23 cellular contexts compared by ENCODE assay signal in genomic region chr2:213847316-213847715, GRCh38.
"Had no signal": no experiment of that assay in that cellular context is flagged by ENCODE, and none has a peak within 500 bp of the region (broad histone marks: within the 10 kb centered on the region; RNA-seq: fewer than 3 reads in every experiment).

No MANE protein-coding gene starts in this region.

- H3K4me1 ChIP-seq: left lung, lower lobe of right lung, tibial nerve, uterus had no signal

- H3K9me3 Mint-ChIP-seq: stimulated activated naive CD8-positive, alpha-beta T cell treated with anti-CD3 and anti-CD28 coated beads, Interleukin-15, Interleukin-2, amounts not matched to agents 100 ng/mL and 50 ng/mL, for 24 hours; type B pancreatic cell had no signal

- H3K4me3 ChIP-seq: left lung, lower lobe of right lung, ovary, skin epidermis, tibial nerve, uterus had no signal

- H3K27ac Mint-ChIP-seq: immature natural killer cell; natural killer cell; progenitor cell of endocrine pancreas; stimulated activated effector memory CD8-positive, alpha-beta T cell treated with anti-CD3 and anti-CD28 coated beads, Interleukin-12 subunit alpha, Interleukin-12 subunit beta, amount 100 ng/mL, for 72 hours; stimulated activated naive CD8-positive, alpha-beta T cell treated with anti-CD3 and anti-CD28 coated beads, Interleukin-15, Interleukin-2, amounts not matched to agents 100 ng/mL and 50 ng/mL, for 24 hours; type B pancreatic cell had no signal

- H3K36me3 Mint-ChIP-seq: immature natural killer cell; natural killer cell; stimulated activated effector memory CD8-positive, alpha-beta T cell treated with anti-CD3 and anti-CD28 coated beads, Interleukin-12 subunit alpha, Interleukin-12 subunit beta, amount 100 ng/mL, for 72 hours; type B pancreatic cell had no signal

- H3K4me3 Mint-ChIP-seq: immature natural killer cell; natural killer cell; stimulated activated effector memory CD8-positive, alpha-beta T cell treated with anti-CD3 and anti-CD28 coated beads, Interleukin-12 subunit alpha, Interleukin-12 subunit beta, amount 100 ng/mL, for 72 hours; stimulated activated naive CD8-positive, alpha-beta T cell treated with anti-CD3 and anti-CD28 coated beads, Interleukin-15, Interleukin-2, amounts not matched to agents 100 ng/mL and 50 ng/mL, for 24 hours; type B pancreatic cell had no signal

- H3K27ac ChIP-seq: left lung, lower lobe of right lung, ovary, skin epidermis, tibial nerve, uterus had no signal

- H3K9me3 ChIP-seq: left lung, lower lobe of right lung, ovary, tibial nerve, uterus had no signal

- DNase-seq: hypothalamus; immature natural killer cell; kidney; left colon; left lung; lower lobe of right lung; mesenchymal stem cell; natural killer cell; ovary; retina; right cardiac atrium; stimulated activated CD4-positive, alpha-beta T cell treated with anti-CD3 and anti-CD28 coated beads, Interleukin-12 subunit alpha, Interleukin-12 subunit beta, amount 100 ng/mL, for 4 hours; stimulated activated CD4-positive, alpha-beta T cell treated with anti-CD3 and anti-CD28 coated beads, Interleukin-15, amount 100 ng/mL, for 24 hours; stimulated activated CD4-positive, alpha-beta T cell treated with anti-CD3 and anti-CD28 coated beads, Interleukin-4, amount 100 ng/mL, for 24 hours; stimulated activated naive CD4-positive, alpha-beta T cell; uterus had no signal

- ATAC-seq: left colon; natural killer cell; right cardiac atrium; sciatic nerve; stimulated activated effector memory CD8-positive, alpha-beta T cell treated with anti-CD3 and anti-CD28 coated beads, Interleukin-12 subunit alpha, Interleukin-12 subunit beta, amount 100 ng/mL, for 72 hours had no signal

- H3K36me3 ChIP-seq: left lung, lower lobe of right lung, ovary, tibial nerve, uterus had no signal

- H3K27me3 Mint-ChIP-seq: progenitor cell of endocrine pancreas; stimulated activated naive CD8-positive, alpha-beta T cell treated with anti-CD3 and anti-CD28 coated beads, Interleukin-15, Interleukin-2, amounts not matched to agents 100 ng/mL and 50 ng/mL, for 24 hours; type B pancreatic cell had no signal

- H3K4me1 Mint-ChIP-seq: immature natural killer cell; natural killer cell; stimulated activated effector memory CD8-positive, alpha-beta T cell treated with anti-CD3 and anti-CD28 coated beads, Interleukin-12 subunit alpha, Interleukin-12 subunit beta, amount 100 ng/mL, for 72 hours had no signal

- H3K27me3 ChIP-seq: left lung, ovary, tibial nerve, uterus had no signal
